In genomic region chr3:64002248-64002647, GRCh38 we compare ENCODE assay signal across 21 cellular contexts. TPM values are rescaled to one million over a fixed set of nuclear protein-coding genes. Genes with fewer than 3 reads are reported as not detected.
A peak's percentile ranks its signal among the peaks of the same experiment; 100 is the strongest.
DNase-seq lines count a peak whose midpoint lies in the region; ATAC-seq and TF ChIP-seq lines count a peak whose summit lies in the region.
"Had no signal": no experiment of that assay in that cellular context is flagged by ENCODE, and none has a peak within 500 bp of the region (broad histone marks: within the 10 kb centered on the region; RNA-seq: fewer than 3 reads in every experiment).

No MANE protein-coding gene starts in this region.

- CTCF ChIA-PET in CD8-positive, alpha-beta memory T cell (lab: Charles Lee), result interaction anchor here (1.9 kb wide), 1 partner anchor 21 kb away, joined by 5 read pairs; the partner anchor contains the start of gene PSMD6

- H3K9me3 Mint-ChIP-seq in activated T-cell treated with anti-CD3 and anti-CD28 coated beads, Interleukin-2, amount 50 U/mL, for 24 hours, result no peaks in the 10 kb centered on the region
- H3K9me3 Mint-ChIP-seq in CD8-positive, alpha-beta memory T cell, result no peaks in the 10 kb centered on the region
- no peaks in the 10 kb centered on the region for H3K9me3 Mint-ChIP-seq in activated naive CD8-positive, alpha-beta T cell treated with anti-CD3 and anti-CD28 coated beads for 36 hours
- no peaks in the 10 kb centered on the region for H3K9me3 Mint-ChIP-seq in osteocyte (ENCODE audit: unreplicated experiment)

- no peaks in the 10 kb centered on the region for H3K9me3 ChIP-seq in CD8-positive, alpha-beta memory T cell (ENCODE audit: low read length)

- peaks cover 17% of the 10 kb centered on the region for H3K4me1 Mint-ChIP-seq in activated T-cell treated with anti-CD3 and anti-CD28 coated beads, Interleukin-2, amount 50 U/mL, for 24 hours (ENCODE audit: low read depth)
- H3K4me1 Mint-ChIP-seq in CD8-positive, alpha-beta memory T cell, result peaks cover 15 to 39% (median 28%) of the 10 kb centered on the region in 3 donors
- H3K4me1 Mint-ChIP-seq in activated naive CD8-positive, alpha-beta T cell treated with anti-CD3 and anti-CD28 coated beads for 36 hours, result peaks cover 13% of the 10 kb centered on the region
- H3K4me1 Mint-ChIP-seq in osteocyte (ENCODE audit: unreplicated experiment), result peaks cover 10% of the 10 kb centered on the region
- H3K4me1 Mint-ChIP-seq: B cell had no signal

- POLR2A ChIA-PET in CD8-positive, alpha-beta memory T cell (lab: Charles Lee), result no interaction called here

- H3K36me3 Mint-ChIP-seq in activated T-cell treated with anti-CD3 and anti-CD28 coated beads, Interleukin-2, amount 50 U/mL, for 24 hours (ENCODE audit: low read depth), result peaks cover 56% of the 10 kb centered on the region
- peaks cover 0 to 53% (median 21%) of the 10 kb centered on the region in 3 donors for H3K36me3 Mint-ChIP-seq in CD8-positive, alpha-beta memory T cell
- H3K36me3 Mint-ChIP-seq in activated naive CD8-positive, alpha-beta T cell treated with anti-CD3 and anti-CD28 coated beads for 36 hours, result peaks cover 11% of the 10 kb centered on the region
- H3K36me3 Mint-ChIP-seq in osteocyte (ENCODE audit: unreplicated experiment), result peaks cover 23% of the 10 kb centered on the region

- H3K27ac ChIP-seq in CD8-positive, alpha-beta memory T cell (ENCODE audit: low read depth, low read length), result no peak overlapping the region
- no peak overlapping the region for H3K27ac ChIP-seq in coronary artery

- DNase-seq in activated T-cell treated with anti-CD3 and anti-CD28 coated beads, Interleukin-2, amount 50 U/mL, for 24 hours, result no peak
- DNase-seq in activated T-cell treated with anti-CD3 and anti-CD28 coated beads for 4 hours (no peak), osteocyte (ENCODE audit: extremely low spot score, unreplicated experiment) (no peak), coronary artery (ENCODE audit: low spot score) (no peak), iPS-NIHi7 (ENCODE audit: extremely low spot score) (no peak)
- DNase-seq in CD8-positive, alpha-beta memory T cell, result no peak
- DNase-seq in activated naive CD8-positive, alpha-beta T cell treated with anti-CD3 and anti-CD28 coated beads for 36 hours, result no peak
- DNase-seq: DMS53, EL, KBM-7, NCI-H1105 treated with DMSO at 0.1 percent for 48 hours, NCI-H1694, NCI-H2081 treated with DMSO at 0.1 percent for 48 hours, NCI-H510A, NCI-H774, OCI-M1, Right ventricle myocardium superior had no signal

- no peaks in the 10 kb centered on the region for H3K27me3 Mint-ChIP-seq in activated T-cell treated with anti-CD3 and anti-CD28 coated beads, Interleukin-2, amount 50 U/mL, for 24 hours
- no peaks in the 10 kb centered on the region for H3K27me3 Mint-ChIP-seq in CD8-positive, alpha-beta memory T cell
- no peaks in the 10 kb centered on the region for H3K27me3 Mint-ChIP-seq in activated naive CD8-positive, alpha-beta T cell treated with anti-CD3 and anti-CD28 coated beads for 36 hours
- no peaks in the 10 kb centered on the region for H3K27me3 Mint-ChIP-seq in osteocyte (ENCODE audit: unreplicated experiment)
- H3K27me3 Mint-ChIP-seq: B cell had no signal

- H3K4me1 ChIP-seq in CD8-positive, alpha-beta memory T cell (ENCODE audit: insufficient read depth, low read length), result no peaks in the 10 kb centered on the region

- peak overlapping the region; percentile 77 for H3K27ac Mint-ChIP-seq in activated T-cell treated with anti-CD3 and anti-CD28 coated beads, Interleukin-2, amount 50 U/mL, for 24 hours
- H3K27ac Mint-ChIP-seq in CD8-positive, alpha-beta memory T cell, result peak overlapping the region in 6 of 8 donors; percentile 13 to 76 (median 35)
- peak overlapping the region; percentile 40 for H3K27ac Mint-ChIP-seq in activated naive CD8-positive, alpha-beta T cell treated with anti-CD3 and anti-CD28 coated beads for 36 hours
- H3K27ac Mint-ChIP-seq in osteocyte (ENCODE audit: unreplicated experiment), result peak overlapping the region; percentile 23
- H3K27ac Mint-ChIP-seq: B cell had no signal

- no peak overlapping the region for H3K4me3 Mint-ChIP-seq in activated T-cell treated with anti-CD3 and anti-CD28 coated beads, Interleukin-2, amount 50 U/mL, for 24 hours
- H3K4me3 Mint-ChIP-seq in CD8-positive, alpha-beta memory T cell, result no peak overlapping the region
- H3K4me3 Mint-ChIP-seq in activated naive CD8-positive, alpha-beta T cell treated with anti-CD3 and anti-CD28 coated beads for 36 hours, result no peak overlapping the region
- H3K4me3 Mint-ChIP-seq in osteocyte (ENCODE audit: unreplicated experiment), result no peak overlapping the region
- H3K4me3 Mint-ChIP-seq: B cell had no signal

- no peak overlapping the region for H3K4me3 ChIP-seq in CD8-positive, alpha-beta memory T cell (ENCODE audit: low read length)
- no peak overlapping the region for H3K4me3 ChIP-seq in coronary artery
- H3K4me3 ChIP-seq: GM12878 had no signal

- no peak for ATAC-seq in HG02870 (IDR thresholded peaks at IDR 0.05; ENCODE audit: unreplicated experiment)
- ATAC-seq: GM12878, HepG2 had no signal

- TF ChIP-seq CTCF in osteocyte (IDR thresholded peaks at IDR 0.05) (no peak), coronary artery (IDR thresholded peaks at IDR 0.05) (no peak)

- H3K36me3 ChIP-seq in CD8-positive, alpha-beta memory T cell (ENCODE audit: insufficient read depth, low read length), result peaks cover 48% of the 10 kb centered on the region

- H3K27me3 ChIP-seq in CD8-positive, alpha-beta memory T cell (ENCODE audit: insufficient read depth, low read length, poor library complexity, severe bottlenecking), result no peaks in the 10 kb centered on the region

RNA-seq across cellular contexts. Expression of gene PSMD6, which starts 21.0 kb away (rescaled TPM):
- total RNA-seq in CD8-positive, alpha-beta memory T cell, result 100 to 1,000 TPM; 134 to 136 TPM
- polyA plus RNA-seq in CD8-positive, alpha-beta memory T cell, result 117 TPM
- 100 to 1,000 TPM; 130 to 132 TPM for total RNA-seq in activated naive CD8-positive, alpha-beta T cell treated with anti-CD3 and anti-CD28 coated beads for 36 hours
- 72.6 and 72.9 TPM in 2 replicates for total RNA-seq in osteocyte

Comparison
In these comparisons a context has a peak if more than half of its experiments do, and no peak if none do; other contexts are left out.
1. H3K27ac Mint-ChIP-seq: peak in every context shown above with its lines; median percentile 77 in activated T-cell treated with anti-CD3 and anti-CD28 coated beads, Interleukin-2, amount 50 U/mL, for 24 hours; 40 in activated naive CD8-positive, alpha-beta T cell treated with anti-CD3 and anti-CD28 coated beads for 36 hours; 35 in CD8-positive, alpha-beta memory T cell; 23 in osteocyte.